Comparison of ENCODE assay signal across 8 cellular contexts in genomic region chr2:98608118-98608961, GRCh38. TPM values are rescaled to one million over a fixed set of nuclear protein-coding genes. Genes with fewer than 3 reads are reported as not detected.
DNase-seq lines count a peak whose midpoint lies in the region; ATAC-seq and TF ChIP-seq lines count a peak whose summit lies in the region.

A gene with protein sequence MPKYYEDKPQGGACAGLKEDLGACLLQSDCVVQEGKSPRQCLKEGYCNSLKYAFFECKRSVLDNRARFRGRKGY (minus strand): TSS chr2:98608512. CDS start chr2:98608405, 107 bp downstream.
A gene with protein sequence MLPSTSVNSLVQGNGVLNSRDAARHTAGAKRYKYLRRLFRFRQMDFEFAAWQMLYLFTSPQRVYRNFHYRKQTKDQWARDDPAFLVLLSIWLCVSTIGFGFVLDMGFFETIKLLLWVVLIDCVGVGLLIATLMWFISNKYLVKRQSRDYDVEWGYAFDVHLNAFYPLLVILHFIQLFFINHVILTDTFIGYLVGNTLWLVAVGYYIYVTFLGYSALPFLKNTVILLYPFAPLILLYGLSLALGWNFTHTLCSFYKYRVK (plus strand): TSS chr2:98608589. CDS start chr2:98609760, 1,171 bp downstream.

- H3K9me3 ChIP-seq in mucosa of descending colon = no peaks in the 10 kb centered on the region

- H3K36me3 Mint-ChIP-seq in IgD-negative memory B cell = peaks cover 3% of the 10 kb centered on the region

- TF ChIP-seq CTCF in mucosa of descending colon (IDR thresholded peaks at IDR 0.05) = no peak

- no peaks in the 10 kb centered on the region for H3K9me3 Mint-ChIP-seq in IgD-negative memory B cell

- ATAC-seq in GM21529 (IDR thresholded peaks at IDR 0.05; ENCODE audit: unreplicated experiment) (peak; percentile 83), mucosa of descending colon (peak; percentile 99)

- DNase-seq in DMS 273 treated with DMSO at 0.1 percent for 48 hours (lab: John Stamatoyannopoulos, UW) = peak; percentile 80
- peak; percentile 88 for DNase-seq in OCI-M1 (lab: John Stamatoyannopoulos, UW)
- DNase-seq in activated T-cell treated with anti-CD3 and anti-CD28 coated beads for 24 hours (ENCODE audit: low read depth) = peak; percentile 89
- peak; percentile 26 for DNase-seq in epithelial cell of prostate (ENCODE audit: low read depth, low spot score)
- peak; percentile 88 to 95 (median 93) for DNase-seq in mucosa of descending colon
- DNase-seq in stimulated activated CD8-positive, alpha-beta memory T cell treated with anti-CD3 and anti-CD28 coated beads, Interleukin-4, amount 100 ng/mL, for 1 hour (ENCODE audit: low read depth in 2 of 2, low spot score in 1 of 2) = peak; percentile 73 to 81

- H3K27ac ChIP-seq in epithelial cell of prostate = peak within 1 kb of the TSS; percentile 80

- H3K4me3 ChIP-seq in mucosa of descending colon = peak within 1 kb of the TSS; percentile 92

- intact Hi-C loops in mucosa of descending colon (cut with DNase I, micrococcal nuclease) = no loop called here

- H3K4me1 Mint-ChIP-seq in IgD-negative memory B cell = peaks cover 41 to 52% (median 46%) of the 10 kb centered on the region in 3 donors

- H3K4me1 ChIP-seq in mucosa of descending colon (ENCODE audit: low read depth) = peaks cover 25% of the 10 kb centered on the region

- no peaks in the 10 kb centered on the region for H3K36me3 ChIP-seq in mucosa of descending colon (ENCODE audit: low read depth)

- H3K27ac Mint-ChIP-seq in IgD-negative memory B cell = peak within 1 kb of the TSS; percentile 92 to 99 (median 95)

- peak within 1 kb of the TSS; percentile 85 to 97 (median 94) for H3K4me3 Mint-ChIP-seq in IgD-negative memory B cell

- H3K27me3 Mint-ChIP-seq in IgD-negative memory B cell = no peaks in the 10 kb centered on the region

RNA-seq across cellular contexts. Expression of the first gene that starts in this region (rescaled TPM):
- polyA plus RNA-seq in IgD-negative memory B cell = 34.0 TPM
- 10 to 100 TPM; 27.7 to 35.2 (median 28.0) TPM for total RNA-seq in mucosa of descending colon

RNA-seq across cellular contexts. Expression of the second gene that starts in this region (rescaled TPM):
- polyA plus RNA-seq in IgD-negative memory B cell = 33.0 TPM
- total RNA-seq in mucosa of descending colon = 10 to 100 TPM; 32.6 to 44.3 (median 35.4) TPM

Comparison
In these comparisons a context has a peak if more than half of its experiments do, and no peak if none do; other contexts are left out.
1. Peak in every context shown above with its lines: DNase-seq, ATAC-seq, H3K4me3 ChIP-seq and H3K27ac ChIP-seq.
2. DNase-seq: peak in every context shown above with its lines; median percentile 93 in mucosa of descending colon; 89 in activated T-cell treated with anti-CD3 and anti-CD28 coated beads for 24 hours; 88 in OCI-M1; 80 in DMS 273 treated with DMSO at 0.1 percent for 48 hours; 77 in stimulated activated CD8-positive, alpha-beta memory T cell treated with anti-CD3 and anti-CD28 coated beads, Interleukin-4, amount 100 ng/mL, for 1 hour; 26 in epithelial cell of prostate.